8 cellular contexts compared by ENCODE assay signal in the genomic region with DNA sequence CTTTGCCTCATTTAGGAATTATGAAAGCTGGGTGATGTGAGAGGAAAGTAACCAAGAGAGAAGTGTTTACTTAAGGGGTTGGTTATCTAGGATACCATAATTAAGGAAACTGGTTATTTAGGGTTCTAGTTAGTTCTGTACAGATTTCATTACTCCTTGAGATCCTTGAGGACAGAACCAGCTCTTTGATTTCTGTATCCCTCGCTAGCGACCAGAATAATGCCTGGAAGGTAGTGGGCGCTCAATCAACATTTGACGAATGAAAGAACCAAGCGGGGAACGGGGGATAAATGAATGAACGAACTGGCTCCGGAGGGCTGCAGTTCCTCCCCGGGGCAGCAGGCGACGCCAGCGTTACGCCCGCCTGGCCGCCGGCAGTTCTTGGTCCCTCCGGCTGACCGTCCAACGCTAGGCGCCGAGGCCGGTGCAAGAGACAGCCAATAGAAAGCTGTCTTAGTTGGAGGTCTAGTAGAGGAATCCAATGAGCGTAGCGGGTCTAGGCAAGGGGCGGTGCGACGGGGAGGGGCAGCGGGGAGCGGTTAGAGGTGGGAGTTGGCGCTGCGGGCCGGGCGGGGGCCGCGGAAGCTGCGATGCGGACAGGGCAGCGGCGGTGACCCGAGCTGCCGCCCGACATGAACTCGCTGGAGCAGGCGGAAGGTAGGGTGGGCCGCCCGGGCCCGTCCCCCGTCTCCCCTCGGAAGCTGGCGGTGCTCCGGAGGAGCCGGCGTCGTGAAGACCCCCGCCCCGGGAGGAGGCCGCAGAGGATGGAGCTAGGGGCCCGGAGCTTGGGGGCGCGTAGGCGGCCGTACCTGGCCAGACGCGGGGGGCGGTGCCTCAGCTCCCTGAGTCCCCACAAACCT. TPM values are rescaled to one million over a fixed set of nuclear protein-coding genes. Genes with fewer than 3 reads are reported as not detected.
DNase-seq lines count a peak whose midpoint lies in the region; ATAC-seq and TF ChIP-seq lines count a peak whose summit lies in the region.

A gene with protein sequence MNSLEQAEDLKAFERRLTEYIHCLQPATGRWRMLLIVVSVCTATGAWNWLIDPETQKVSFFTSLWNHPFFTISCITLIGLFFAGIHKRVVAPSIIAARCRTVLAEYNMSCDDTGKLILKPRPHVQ (plus strand): TSS at position 542 of the 860 bp plus-strand sequence. CDS start 91 bp downstream, at position 633.

- H3K4me3 ChIP-seq in testis = peak within 1 kb of the TSS; percentile 85

- no peaks in the 10 kb centered on the region for H3K36me3 Mint-ChIP-seq in activated naive CD4-positive, alpha-beta T cell treated with anti-CD3 and anti-CD28 coated beads, Interleukin-2, amount 50 U/mL, for 24 hours

- intact Hi-C loops in testis (cut with DNase I; ENCODE audit: low total_unique reads) = loop anchor here (5.0 to 10.0 kb wide), 2 partner anchors 190 to 327 kb away; no protein-coding TSS in a partner anchor

- H3K4me1 Mint-ChIP-seq in activated naive CD4-positive, alpha-beta T cell treated with anti-CD3 and anti-CD28 coated beads, Interleukin-2, amount 50 U/mL, for 24 hours = peaks cover 23% of the 10 kb centered on the region

- peak; percentile 68 for TF ChIP-seq CTCF in GM12801 (IDR thresholded peaks at IDR 0.05; ENCODE audit: extremely low read depth, insufficient read length)
- TF ChIP-seq CTCF in omental fat pad (IDR thresholded peaks at IDR 0.05) = peak in 2 of 3 donors; percentile 95 to 98
- peak; percentile 100 for TF ChIP-seq CTCF in testis (IDR thresholded peaks at IDR 0.05)

- WGBS in testis, 2 donors = 0% methylated on average over 35 to 55 of the region's 65 CpGs

- H3K27ac Mint-ChIP-seq in activated naive CD4-positive, alpha-beta T cell treated with anti-CD3 and anti-CD28 coated beads, Interleukin-2, amount 50 U/mL, for 24 hours = peak within 1 kb of the TSS; percentile 95

- H3K4me1 ChIP-seq in testis = peaks cover 20% of the 10 kb centered on the region

- no peaks in the 10 kb centered on the region for H3K27me3 Mint-ChIP-seq in activated naive CD4-positive, alpha-beta T cell treated with anti-CD3 and anti-CD28 coated beads, Interleukin-2, amount 50 U/mL, for 24 hours

- peak within 1 kb of the TSS; percentile 63 to 79 for H3K27ac ChIP-seq in testis

- peak; percentile 96 for DNase-seq in NCI-H1092 (lab: John Stamatoyannopoulos, UW)
- peak; percentile 84 for DNase-seq in glomerular endothelial cell (ENCODE audit: extremely low read depth, low read depth, low spot score)
- peak; percentile 80 for DNase-seq in omental fat pad (ENCODE audit: low spot score)
- peak; percentile 96 for DNase-seq in testis

- H3K36me3 ChIP-seq in testis (ENCODE audit: low read depth, missing control alignments) = no peaks in the 10 kb centered on the region

- no peaks in the 10 kb centered on the region for H3K9me3 ChIP-seq in testis

- peak within 1 kb of the TSS; percentile 97 for H3K4me3 Mint-ChIP-seq in activated naive CD4-positive, alpha-beta T cell treated with anti-CD3 and anti-CD28 coated beads, Interleukin-2, amount 50 U/mL, for 24 hours

- H3K9me3 Mint-ChIP-seq in activated naive CD4-positive, alpha-beta T cell treated with anti-CD3 and anti-CD28 coated beads, Interleukin-2, amount 50 U/mL, for 24 hours = no peaks in the 10 kb centered on the region

- ATAC-seq in HG02610 (IDR thresholded peaks at IDR 0.05; ENCODE audit: unreplicated experiment) (peak; percentile 99), SK-N-SH treated with all-trans-retinoic acid at 6 μM for 48 hours (peak; percentile 99), omental fat pad (ENCODE audit: low FRiP score) (peak; percentile 100)

- TF ChIP-seq POLR2A in testis (IDR thresholded peaks at IDR 0.05) = peak; percentile 23

- no peaks in the 10 kb centered on the region for H3K27me3 ChIP-seq in testis

TF ChIP-seq in SK-N-SH treated with all-trans-retinoic acid at 6 μM for 48 hours, 23 proteins besides CTCF, POLR2A, EP300 and RAD21:
- TF ChIP-seq, protein P1, sequence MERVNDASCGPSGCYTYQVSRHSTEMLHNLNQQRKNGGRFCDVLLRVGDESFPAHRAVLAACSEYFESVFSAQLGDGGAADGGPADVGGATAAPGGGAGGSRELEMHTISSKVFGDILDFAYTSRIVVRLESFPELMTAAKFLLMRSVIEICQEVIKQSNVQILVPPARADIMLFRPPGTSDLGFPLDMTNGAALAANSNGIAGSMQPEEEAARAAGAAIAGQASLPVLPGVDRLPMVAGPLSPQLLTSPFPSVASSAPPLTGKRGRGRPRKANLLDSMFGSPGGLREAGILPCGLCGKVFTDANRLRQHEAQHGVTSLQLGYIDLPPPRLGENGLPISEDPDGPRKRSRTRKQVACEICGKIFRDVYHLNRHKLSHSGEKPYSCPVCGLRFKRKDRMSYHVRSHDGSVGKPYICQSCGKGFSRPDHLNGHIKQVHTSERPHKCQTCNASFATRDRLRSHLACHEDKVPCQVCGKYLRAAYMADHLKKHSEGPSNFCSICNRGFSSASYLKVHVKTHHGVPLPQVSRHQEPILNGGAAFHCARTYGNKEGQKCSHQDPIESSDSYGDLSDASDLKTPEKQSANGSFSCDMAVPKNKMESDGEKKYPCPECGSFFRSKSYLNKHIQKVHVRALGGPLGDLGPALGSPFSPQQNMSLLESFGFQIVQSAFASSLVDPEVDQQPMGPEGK (CRISPR knock-in tag; IDR thresholded peaks at IDR 0.05; ENCODE audit: borderline replicate concordance) = peak; percentile 59; the same call in 1 of the 2 replicates
- no peak for TF ChIP-seq PPARA (CRISPR knock-in tag; IDR thresholded peaks at IDR 0.05; ENCODE audit: borderline replicate concordance)

RNA-seq across cellular contexts. Expression of the gene that starts here (rescaled TPM):
- total RNA-seq in glomerular endothelial cell = 16.2 and 21.1 TPM in 2 replicates
- total RNA-seq in omental fat pad = 10 to 100 TPM; 15.1 to 29.5 (median 21.1) TPM
- 10 to 100 TPM; 51.5 to 64.1 TPM for total RNA-seq in testis
- polyA plus RNA-seq in testis (ENCODE audit: insufficient read depth, low read depth, low replicate concordance) = 39.7 TPM

Comparison
In these comparisons a context has a peak if more than half of its experiments do, and no peak if none do; other contexts are left out.
1. Peak in every context shown above with its lines: DNase-seq, ATAC-seq, H3K4me3 ChIP-seq and H3K27ac ChIP-seq.